ENCODE assay signal across 9 cellular contexts in genomic region chrX:107712231-107713204, GRCh38.
DNase-seq lines count a peak whose midpoint lies in the region; ATAC-seq and TF ChIP-seq lines count a peak whose summit lies in the region.
"Had no signal": no experiment of that assay in that cellular context is flagged by ENCODE, and none has a peak within 500 bp of the region (broad histone marks: within the 10 kb centered on the region; RNA-seq: fewer than 3 reads in every experiment).

No MANE protein-coding gene starts in this region.

- H3K79me2 ChIP-seq in KMS-11 (ENCODE audit: insufficient read depth, low read depth) = peaks cover 19% of the 10 kb centered on the region

- peak in 5 of 7 donors; percentile 51 to 74 (median 67) for DNase-seq in adrenal gland
- DNase-seq in right cardiac atrium = no peak
- DNase-seq in stimulated activated naive CD4-positive, alpha-beta T cell (lab: John Stamatoyannopoulos, UW) = peak; percentile 19 to 79 (median 56)
- DNase-seq in OCI-M2 (lab: John Stamatoyannopoulos, UW; ENCODE audit: unreplicated experiment) = no peak
- DNase-seq: NCI-H1436 treated with DMSO at 0.1 percent for 48 hours had no signal

- H3K27ac ChIP-seq in KMS-11 (peak overlapping the region; percentile 96), adrenal gland (peak overlapping the region; percentile 53 to 98 (median 95)), right cardiac atrium (ENCODE audit: low read length) (peak overlapping the region; percentile 99)

- H3K4me1 ChIP-seq in KMS-11 (ENCODE audit: low read depth, poor library complexity, severe bottlenecking) (peaks cover 59% of the 10 kb centered on the region), adrenal gland (replicated peaks in 1 of 2) (peaks cover 8 to 31% of the 10 kb centered on the region in 2 donors), right cardiac atrium (ENCODE audit: control insufficient read depth, insufficient read depth, low read length) (peaks cover 4% of the 10 kb centered on the region)

- no peak overlapping the region for H3K4me2 ChIP-seq in KMS-11

- H2AFZ ChIP-seq in KMS-11 (ENCODE audit: low read depth) = no peak overlapping the region

- H3K27me3 ChIP-seq in KMS-11 (ENCODE audit: insufficient read depth, low read depth) = no peaks in the 10 kb centered on the region
- peaks cover 12% of the 10 kb centered on the region for H3K27me3 ChIP-seq in adrenal gland
- no peaks in the 10 kb centered on the region for H3K27me3 ChIP-seq in right cardiac atrium (ENCODE audit: control insufficient read depth, insufficient read depth)

- intact Hi-C loops in adrenal gland (cut with DNase I) (loop anchor here in 1 of 2 donors (10.0 kb wide), 1 partner anchor 62 kb away; the partner anchor contains the start of genes NCBP2L and TSC22D3), right cardiac atrium (cut with DNase I) (loop anchor here in 2 of 4 donors (5.0 kb wide), 1 partner anchor 35 kb away; no protein-coding TSS in a partner anchor)

- TF ChIP-seq POLR2A in adrenal gland (IDR thresholded peaks at IDR 0.05) = peak in 1 of 2 donors; percentile 47

- no peak overlapping the region for H3K9ac ChIP-seq in KMS-11

- TF ChIP-seq CTCF in KMS-11 (conservative IDR thresholded peaks at IDR 0.05; ENCODE audit: low read depth, low read length) (no peak), adrenal gland (IDR thresholded peaks at IDR 0.05) (no peak)

- H4K20me1 ChIP-seq in KMS-11 (ENCODE audit: insufficient read depth) = no peaks in the 10 kb centered on the region

- H3K4me3 ChIP-seq in KMS-11 (IDR thresholded peaks at IDR 0.05; ENCODE audit: insufficient read depth, low read depth, low read length) = no peak overlapping the region
- H3K4me3 ChIP-seq in adrenal gland = peak overlapping the region in 1 of 4 donors; percentile 79
- peak overlapping the region; percentile 94 for H3K4me3 ChIP-seq in right cardiac atrium (ENCODE audit: low read length)

- ATAC-seq in right cardiac atrium (peak; percentile 2 to 3), GM19455 (IDR thresholded peaks at IDR 0.05; ENCODE audit: unreplicated experiment) (no peak), HG03432 (IDR thresholded peaks at IDR 0.05; ENCODE audit: unreplicated experiment) (no peak), GM19467 (IDR thresholded peaks at IDR 0.05; ENCODE audit: unreplicated experiment) (no peak)

- H3K36me3 ChIP-seq in KMS-11 (ENCODE audit: insufficient read depth) (no peaks in the 10 kb centered on the region), adrenal gland (replicated peaks in 1 of 2) (peaks cover 0 to 23% of the 10 kb centered on the region in 2 donors)

- H3K9me3 ChIP-seq in adrenal gland (replicated peaks in 1 of 3) (no peaks in the 10 kb centered on the region), right cardiac atrium (ENCODE audit: control insufficient read depth, low read length) (no peaks in the 10 kb centered on the region)

- WGBS in adrenal gland, 4 donors = 48 to 60% (median 55%) methylated on average over 11 to 13 of the region's 13 CpGs
- 53% methylated on average over 13 of the region's 13 CpGs for WGBS in right cardiac atrium

Comparison
In these comparisons a context has a peak if more than half of its experiments do, and no peak if none do; other contexts are left out.
1. DNase-seq: peak in adrenal gland (5 of 7) and stimulated activated naive CD4-positive, alpha-beta T cell (6 of 6); none in right cardiac atrium (0 of 3) and OCI-M2 (single experiment).
2. ATAC-seq: peak in right cardiac atrium (2 of 2); none in GM19455 (single experiment), HG03432 (single experiment) and GM19467 (single experiment).
3. Peak in every context shown above with its lines, with median percentiles within 50 percentile points of each other: H3K27ac ChIP-seq.